Comparison of ENCODE assay signal across 8 cellular contexts in the genomic region with DNA sequence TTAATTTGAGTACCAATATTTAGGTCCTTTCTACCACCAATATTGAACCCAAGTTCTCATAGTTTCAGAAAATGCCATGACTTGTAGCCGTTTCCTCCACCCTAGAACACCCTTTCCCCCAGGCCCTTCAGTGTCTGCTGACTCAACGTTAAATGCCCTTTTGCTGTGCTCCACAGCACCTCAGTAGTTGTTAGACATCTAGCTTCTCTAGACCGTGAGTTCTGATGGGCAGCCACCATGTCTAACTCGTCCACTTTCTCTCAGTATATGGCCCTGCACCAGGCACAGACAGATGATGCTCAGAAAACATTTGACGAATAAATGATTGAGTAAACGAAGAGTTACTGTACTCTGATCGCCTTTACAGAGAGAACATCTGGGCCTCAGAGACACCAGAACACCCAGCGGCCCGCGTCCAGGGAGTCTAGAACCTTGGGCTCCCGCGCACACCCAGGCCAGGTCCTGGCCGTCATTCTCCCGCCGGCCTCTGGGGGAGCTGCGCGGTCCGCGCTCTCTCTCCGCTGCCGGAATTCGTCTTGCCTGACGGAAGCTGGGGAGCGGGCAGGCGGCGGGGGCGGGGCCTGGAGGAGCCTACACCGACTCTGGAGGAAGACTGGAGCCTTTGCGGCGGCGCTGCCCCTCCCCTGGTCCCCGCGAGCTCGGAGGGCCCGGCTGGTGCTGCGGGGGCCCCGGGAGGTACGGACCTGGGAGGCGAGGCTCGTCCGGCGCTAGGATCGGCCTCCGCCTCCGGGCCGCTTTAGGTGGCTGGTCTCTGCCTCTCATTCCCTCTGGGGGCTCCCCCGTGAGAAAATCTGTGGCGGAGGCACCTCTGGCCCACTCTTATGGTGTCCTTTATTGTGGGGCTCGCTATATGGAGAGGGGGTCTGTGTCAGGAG. TPM values are rescaled to one million over a fixed set of nuclear protein-coding genes. Genes with fewer than 3 reads are reported as not detected.
DNase-seq lines count a peak whose midpoint lies in the region; ATAC-seq and FAIRE-seq lines count a peak whose summit lies in the region.

Gene NKIRAS2, plus strand, starts transcription at position 582 of the 896 bp plus-strand sequence. CDS start 1,488 bp downstream, outside the sequence.

- H3K4me3 Mint-ChIP-seq in T-helper 1 cell treated with Interleukin-12 subunit alpha and Interleukin-12 subunit beta and Interleukin-4 antibody, amounts not matched to agents 30 μg/mL and 1 μg/mL, for 36 hours = peak within 1 kb of the TSS; percentile 95

- ATAC-seq in HG02798 (IDR thresholded peaks at IDR 0.05; ENCODE audit: poor library complexity, unreplicated experiment) (peak; percentile 66), left ventricle myocardium superior (peak; percentile 79)

- DNase-seq in NCI-H1694 (lab: John Stamatoyannopoulos, UW) (peak; percentile 86), amniotic stem cell (lab: John Stamatoyannopoulos, UW) (peak; percentile 80), left ventricle myocardium superior (peak; percentile 96), pulmonary artery endothelial cell (ENCODE audit: low read depth, low spot score) (peak; percentile 74), urothelium cell line (ENCODE audit: low spot score) (peak; percentile 97)

- no peak for FAIRE-seq in urothelium cell line (lab: Jason Lieb, UNC)

- intact Hi-C loops in left ventricle myocardium superior (cut with micrococcal nuclease) = no loop called here

- peak within 1 kb of the TSS; percentile 99 for H3K4me3 ChIP-seq in GM08714 (ENCODE audit: low read length)

- peaks cover 43% of the 10 kb centered on the region for H3K4me1 Mint-ChIP-seq in T-helper 1 cell treated with Interleukin-12 subunit alpha and Interleukin-12 subunit beta and Interleukin-4 antibody, amounts not matched to agents 30 μg/mL and 1 μg/mL, for 36 hours (ENCODE audit: low read depth)

- peaks cover 4% of the 10 kb centered on the region for H3K9me3 Mint-ChIP-seq in T-helper 1 cell treated with Interleukin-12 subunit alpha and Interleukin-12 subunit beta and Interleukin-4 antibody, amounts not matched to agents 30 μg/mL and 1 μg/mL, for 36 hours

- H3K27me3 Mint-ChIP-seq in T-helper 1 cell treated with Interleukin-12 subunit alpha and Interleukin-12 subunit beta and Interleukin-4 antibody, amounts not matched to agents 30 μg/mL and 1 μg/mL, for 36 hours (ENCODE audit: low read depth) = no peaks in the 10 kb centered on the region

- H3K36me3 Mint-ChIP-seq in T-helper 1 cell treated with Interleukin-12 subunit alpha and Interleukin-12 subunit beta and Interleukin-4 antibody, amounts not matched to agents 30 μg/mL and 1 μg/mL, for 36 hours (ENCODE audit: low read depth) = peaks cover 19% of the 10 kb centered on the region

- peak within 1 kb of the TSS; percentile 86 for H3K27ac Mint-ChIP-seq in T-helper 1 cell treated with Interleukin-12 subunit alpha and Interleukin-12 subunit beta and Interleukin-4 antibody, amounts not matched to agents 30 μg/mL and 1 μg/mL, for 36 hours

RNA-seq across cellular contexts. Expression of gene NKIRAS2, which starts in this region (rescaled TPM):
- total RNA-seq in left ventricle myocardium superior (44.8 TPM), pulmonary artery endothelial cell (41.6 and 52.4 TPM in 2 replicates)

Comparison
In these comparisons a context has a peak if more than half of its experiments do, and no peak if none do; other contexts are left out.
1. Peak in every context shown above with its lines: DNase-seq, ATAC-seq and H3K4me3 ChIP-seq.